Comparison of ENCODE assay signal across 12 cellular contexts in the genomic region with DNA sequence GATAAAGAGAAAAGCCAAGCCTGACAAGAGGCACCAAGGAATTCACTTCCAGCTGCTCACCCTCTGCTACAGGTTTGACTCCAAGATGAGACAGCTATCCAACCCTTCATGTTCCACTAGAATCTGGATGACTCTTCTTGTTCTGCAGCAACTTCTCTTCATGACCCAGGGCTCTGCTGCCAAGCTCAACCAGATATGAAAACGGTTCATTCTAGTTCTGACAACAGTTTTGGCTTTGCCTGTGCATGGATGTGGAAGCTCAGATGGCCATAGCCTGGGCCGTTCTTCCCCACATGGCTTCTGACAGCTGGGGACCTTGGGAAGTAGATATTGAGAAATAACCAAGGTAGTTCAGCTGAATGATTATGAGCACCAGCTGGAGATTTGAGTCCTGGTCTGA. TPM values are rescaled to one million over a fixed set of nuclear protein-coding genes. Genes with fewer than 3 reads are reported as not detected.
DNase-seq lines count a peak whose midpoint lies in the region; ATAC-seq, FAIRE-seq and TF ChIP-seq lines count a peak whose summit lies in the region.
"Had no signal": no experiment of that assay in that cellular context is flagged by ENCODE, and none has a peak within 500 bp of the region (broad histone marks: within the 10 kb centered on the region; RNA-seq: fewer than 3 reads in every experiment).

No MANE protein-coding gene starts in this region.

- TF ChIP-seq POLR2A in HepG2 (IDR thresholded peaks at IDR 0.05; ENCODE audit: insufficient read depth in 1 of 2, low read depth in 2 of 2, low read length in 2 of 2), result no peak
- no peak for TF ChIP-seq POLR2A in uterus (IDR thresholded peaks at IDR 0.05)

- peak overlapping the region; percentile 49 for H4K8ac ChIP-seq in trophoblast cell (ENCODE audit: low read depth, low read length)

- H3K9me3 ChIP-seq in liver (ENCODE audit: control insufficient read depth in 4 of 4, low read length in 3 of 4) (no peaks in the 10 kb centered on the region), HepG2 (ENCODE audit: low read length) (no peaks in the 10 kb centered on the region), trophoblast cell (ENCODE audit: insufficient read depth, low read depth, low read length) (no peaks in the 10 kb centered on the region), uterus (no peaks in the 10 kb centered on the region)

- CTCF ChIA-PET in HepG2 (lab: Yijun Ruan, JAX; ENCODE audit: low intra/inter-chr PET ratio, low total read pairs), result no interaction called here

- H3K27me3 ChIP-seq in liver (ENCODE audit: control insufficient read depth in 4 of 4, insufficient read depth in 4 of 4, low read length in 3 of 4) (no peaks in the 10 kb centered on the region), HepG2 (ENCODE audit: control insufficient read depth in 1 of 2, insufficient read depth in 2 of 2, low read length in 2 of 2) (no peaks in the 10 kb centered on the region), trophoblast cell (ENCODE audit: insufficient read depth, low read length) (no peaks in the 10 kb centered on the region), uterus (no peaks in the 10 kb centered on the region)

- H4K20me1 ChIP-seq in HepG2 (ENCODE audit: insufficient read depth, low read length), result no peaks in the 10 kb centered on the region

- TF ChIP-seq RAD21 in liver (IDR thresholded peaks at IDR 0.05) (no peak), HepG2 (CRISPR knock-in tag; IDR thresholded peaks at IDR 0.05) (no peak)

- H2BK12ac ChIP-seq in trophoblast cell (ENCODE audit: low read length), result peak overlapping the region; percentile 23

- H3K9ac ChIP-seq in liver (ENCODE audit: low read depth in 1 of 2, low read length in 2 of 2), result no peak overlapping the region
- H3K9ac ChIP-seq in HepG2 (ENCODE audit: insufficient read depth, low read depth, low read length), result no peak overlapping the region
- no peak overlapping the region for H3K9ac ChIP-seq in trophoblast cell (ENCODE audit: low read length)
- H3K9ac ChIP-seq: parathyroid adenoma had no signal

- no peak for FAIRE-seq in HepG2 (lab: Jason Lieb, UNC)
- FAIRE-seq: colon had no signal

- BruUV-seq in HepG2 (replicated peaks; lab: Mats Ljungman, UMichigan), result no TSS peak

- peak overlapping the region; percentile 33 for H3K18ac ChIP-seq in trophoblast cell (ENCODE audit: low read length)

- POLR2A ChIA-PET in HepG2 (lab: Yijun Ruan, JAX), result interaction anchor here (1.0 to 2.6 kb wide), 2 partner anchors 14 to 59 kb away, joined by 3 to 19 read pairs; a partner anchor contains a TSS

- no peak overlapping the region for H4K12ac ChIP-seq in trophoblast cell (ENCODE audit: low read depth, low read length)

- DNase-seq in HepG2 (ENCODE audit: low spot score) (no peak), epithelial cell of esophagus (ENCODE audit: low read depth) (peak; percentile 17), trophoblast cell (no peak), uterus (peak in 1 of 2 donors; percentile 58), activated gamma-delta T cell (lab: John Stamatoyannopoulos, UW) (no peak), SKM-1 treated with dmso at 0.1 percent for 144 hours (lab: John Stamatoyannopoulos, UW; ENCODE audit: unreplicated experiment) (no peak)
- DNase-seq: Kasumi-1 had no signal

- no peak overlapping the region for H3K23ac ChIP-seq in trophoblast cell (ENCODE audit: low read length)

- no peak for TF ChIP-seq CTCF in liver (IDR thresholded peaks at IDR 0.05; ENCODE audit: low read depth, low read length, missing input control)
- TF ChIP-seq CTCF in HepG2 (CRISPR knock-in tag; IDR thresholded peaks at IDR 0.05), result no peak
- TF ChIP-seq CTCF in epithelial cell of esophagus (IDR thresholded peaks at IDR 0.05; ENCODE audit: insufficient read depth, low read depth, low read length, missing control alignments), result no peak
- no peak for TF ChIP-seq CTCF in uterus (IDR thresholded peaks at IDR 0.05)

- H3K79me1 ChIP-seq in trophoblast cell (ENCODE audit: low read length), result peaks cover 32% of the 10 kb centered on the region

- H3K4me3 ChIP-seq in liver (ENCODE audit: low read depth in 1 of 3, low read length in 3 of 3) (no peak overlapping the region), HepG2 (replicated peaks in 1 of 3; ENCODE audit: insufficient read depth in 1 of 3, low read depth in 2 of 3, low read length in 3 of 3) (no peak overlapping the region), epithelial cell of esophagus (ENCODE audit: low read length) (no peak overlapping the region), trophoblast cell (ENCODE audit: low read depth, low read length) (no peak overlapping the region), uterus (no peak overlapping the region)
- H3K4me3 ChIP-seq: lung had no signal

- H3K14ac ChIP-seq in trophoblast cell (ENCODE audit: low read length), result peak overlapping the region; percentile 28

- H2AK5ac ChIP-seq in trophoblast cell (ENCODE audit: low read length), result no peak overlapping the region

- no peak overlapping the region for H3K4me2 ChIP-seq in HepG2 (ENCODE audit: low read depth, low read length)
- H3K4me2 ChIP-seq in trophoblast cell (ENCODE audit: low read length), result no peak overlapping the region

- intact Hi-C loops in HepG2 (cut with micrococcal nuclease; ENCODE audit: unreplicated experiment) (no loop called here), uterus (cut with DNase I; ENCODE audit: low total_unique reads) (no loop called here)

- in situ Hi-C loops in HepG2 (cut with HindIII; ENCODE audit: extremely low pct_ligation_motif_present, low pct_unique_long_range_greater_than_20kb), result no loop called here

- H3K79me2 ChIP-seq in HepG2 (ENCODE audit: insufficient read depth, low read length), result no peaks in the 10 kb centered on the region
- no peaks in the 10 kb centered on the region for H3K79me2 ChIP-seq in trophoblast cell (ENCODE audit: control insufficient read depth, insufficient read depth, low read length, poor library complexity)

- peak overlapping the region; percentile 6 for H3K4ac ChIP-seq in trophoblast cell (ENCODE audit: low read depth, low read length)

- H4K91ac ChIP-seq in trophoblast cell (ENCODE audit: low read depth, low read length), result peak overlapping the region; percentile 30

- ATAC-seq in HepG2, result no peak
- no peak for ATAC-seq in GM19351 (IDR thresholded peaks at IDR 0.05; ENCODE audit: unreplicated experiment)

- H3K27ac ChIP-seq in liver (ENCODE audit: low read depth in 1 of 2, low read length in 2 of 2) (peak overlapping the region; percentile 53 to 57), HepG2 (ENCODE audit: extremely low read length, insufficient read depth, low read length) (no peak overlapping the region), trophoblast cell (ENCODE audit: low read depth, low read length) (peak overlapping the region; percentile 92), uterus (peak overlapping the region; percentile 88 to 91)
- H3K27ac ChIP-seq: parathyroid adenoma had no signal

- peak overlapping the region; percentile 21 for H2BK5ac ChIP-seq in trophoblast cell (ENCODE audit: low read depth, low read length, poor library complexity)

- H3K4me1 ChIP-seq in liver (ENCODE audit: control insufficient read depth in 4 of 4, insufficient read depth in 4 of 4, low read length in 3 of 4), result peaks cover 32 to 52% (median 46%) of the 10 kb centered on the region in 4 donors
- peaks cover 17% of the 10 kb centered on the region for H3K4me1 ChIP-seq in HepG2 (ENCODE audit: insufficient read depth, low read length)
- H3K4me1 ChIP-seq in trophoblast cell (ENCODE audit: control insufficient read depth in 1 of 2, insufficient read depth in 2 of 2, low read length in 2 of 2), result peaks cover 41 to 53% of the 10 kb centered on the region in 2 experiments
- peaks cover 41 to 44% of the 10 kb centered on the region in 2 donors for H3K4me1 ChIP-seq in uterus
- H3K4me1 ChIP-seq: parathyroid adenoma had no signal

- peak overlapping the region; percentile 15 for H2BK120ac ChIP-seq in trophoblast cell (ENCODE audit: insufficient read depth, low read length, poor library complexity)

- H2AFZ ChIP-seq in HepG2 (ENCODE audit: low read length) (no peak overlapping the region), trophoblast cell (ENCODE audit: insufficient read depth, low read length, poor library complexity) (no peak overlapping the region)
- H2AFZ ChIP-seq: parathyroid adenoma had no signal

- H3K36me3 ChIP-seq in liver (ENCODE audit: control insufficient read depth in 4 of 4, insufficient read depth in 3 of 4, low read depth in 1 of 4, low read length in 3 of 4) (peaks cover 0 to 16% (median 12%) of the 10 kb centered on the region in 4 donors), HepG2 (replicated peaks in 1 of 2; ENCODE audit: control insufficient read depth in 1 of 2, insufficient read depth in 2 of 2, low read length in 2 of 2) (peaks cover 8 to 55% of the 10 kb centered on the region in 2 experiments), trophoblast cell (ENCODE audit: control insufficient read depth in 1 of 2, insufficient read depth in 2 of 2, low read length in 2 of 2) (peaks cover 13 to 17% of the 10 kb centered on the region in 2 experiments), uterus (no peaks in the 10 kb centered on the region)

- 61% methylated on average over 2 of the region's 2 CpGs for WGBS in liver
- 65% methylated on average over 2 of the region's 2 CpGs for WGBS in HepG2 (ENCODE audit: low lambda C conversion rate)
- no CpG with 5 or more reads among the region's 2 CpGs for WGBS in trophoblast cell (ENCODE audit: extremely low coverage, insufficient coverage, insufficient read length)

- no peak for TF ChIP-seq EP300 in HepG2 (IDR thresholded peaks at IDR 0.05; ENCODE audit: low read depth in 2 of 2, low read length in 2 of 2)
- TF ChIP-seq EP300 in HepG2 (CRISPR knock-in tag; IDR thresholded peaks at IDR 0.05; ENCODE audit: borderline replicate concordance), result no peak

RNA-seq across cellular contexts. Expression of a gene that starts 13.7 kb away (rescaled TPM):
- total RNA-seq in liver (10 to 100 TPM; 24.2 to 27.1 TPM), HepG2 (2016; rRNA removed; fragmentation: Illumina TruSeq; extraction: Trizol) (18.6 and 19.5 TPM in 2 replicates), uterus (100 to 1,000 TPM in 1 of 4 donors, 10 to 100 TPM in 3; 15.9 to 155 (median 44.1) TPM)
- polyA plus RNA-seq in liver (10 to 100 TPM; 14.2 to 14.3 TPM), HepG2 (2011; rRNA removed) (29.3 and 32.6 TPM in 2 replicates)
- 7.7 and 8.5 TPM in 2 replicates for total RNA-seq in HepG2 (2016; cell fraction: cytosol; rRNA removed; fragmentation: Illumina TruSeq; extraction: Trizol; ENCODE audit: low read depth)
- total RNA-seq in HepG2 (2016; cell fraction: insoluble cytoplasmic fraction; rRNA removed; fragmentation: Illumina TruSeq; extraction: Trizol), result 18.7 and 20.1 TPM in 2 replicates
- total RNA-seq in HepG2 (2016; cell fraction: membrane; rRNA removed; fragmentation: Illumina TruSeq; extraction: Trizol), result 16.6 and 17.9 TPM in 2 replicates
- 17.8 and 19.5 TPM in 2 replicates for total RNA-seq in HepG2 (2016; cell fraction: nucleus; rRNA removed; fragmentation: Illumina TruSeq; extraction: Trizol)
- 25.3 and 25.8 TPM in 2 replicates for polyA plus RNA-seq in HepG2 (2011; cell fraction: cytosol; rRNA removed)
- 36.5 and 43.7 TPM in 2 replicates for polyA plus RNA-seq in HepG2 (2011; cell fraction: nucleus; rRNA removed)
- polyA plus RNA-seq in HepG2 (2012), result 12.6 and 16.2 TPM in 2 replicates
- 3.9 and 4.4 TPM in 2 replicates for polyA plus RNA-seq in HepG2 (2016; cell fraction: cytosol; fragmentation: Illumina TruSeq; extraction: Trizol; ENCODE audit: low read depth)
- polyA plus RNA-seq in HepG2 (2016; cell fraction: insoluble cytoplasmic fraction; fragmentation: Illumina TruSeq; extraction: Trizol; ENCODE audit: low read depth), result 19.7 and 20.5 TPM in 2 replicates
- polyA plus RNA-seq in HepG2 (2016; cell fraction: membrane; fragmentation: Illumina TruSeq; extraction: Trizol; ENCODE audit: low read depth), result 11.0 and 12.5 TPM in 2 replicates
- 31.3 and 33.3 TPM in 2 replicates for polyA plus RNA-seq in HepG2 (2016; cell fraction: nucleus; fragmentation: Illumina TruSeq; extraction: Trizol; ENCODE audit: insufficient read depth, low read depth)
- polyA minus RNA-seq in HepG2 (2011; rRNA and poly(A)+ RNA removed; ENCODE audit: low replicate concordance), result 58.3 and 156 TPM in 2 replicates
- polyA minus RNA-seq in HepG2 (2011; cell fraction: cytosol; rRNA and poly(A)+ RNA removed), result 14.8 and 17.7 TPM in 2 replicates
- polyA minus RNA-seq in HepG2 (2011; cell fraction: nucleus; rRNA and poly(A)+ RNA removed), result 29.6 and 32.7 TPM in 2 replicates
- 32.5 and 35.5 TPM in 2 replicates for polyA plus RNA-seq in trophoblast cell (2013)

RNA-seq across cellular contexts. Expression of a gene that starts 31.4 kb away (rescaled TPM):
- total RNA-seq in liver (1 to 10 TPM; 9.3 to 9.7 TPM), HepG2 (2016; rRNA removed; fragmentation: Illumina TruSeq; extraction: Trizol) (14.1 and 15.0 TPM in 2 replicates), uterus (10 to 100 TPM in 2 of 4 donors, 1 to 10 TPM in 2; 6.4 to 31.9 (median 10.9) TPM)
- polyA plus RNA-seq in liver (1 to 10 TPM; 2.7 to 6.4 TPM), HepG2 (2011; rRNA removed) (16.5 and 24.5 TPM in 2 replicates)
- 3.3 and 3.9 TPM in 2 replicates for total RNA-seq in HepG2 (2016; cell fraction: cytosol; rRNA removed; fragmentation: Illumina TruSeq; extraction: Trizol; ENCODE audit: low read depth)
- 13.7 and 14.2 TPM in 2 replicates for total RNA-seq in HepG2 (2016; cell fraction: insoluble cytoplasmic fraction; rRNA removed; fragmentation: Illumina TruSeq; extraction: Trizol)
- 6.1 and 7.4 TPM in 2 replicates for total RNA-seq in HepG2 (2016; cell fraction: membrane; rRNA removed; fragmentation: Illumina TruSeq; extraction: Trizol)
- 15.7 and 20.5 TPM in 2 replicates for total RNA-seq in HepG2 (2016; cell fraction: nucleus; rRNA removed; fragmentation: Illumina TruSeq; extraction: Trizol)
- 11.9 and 16.7 TPM in 2 replicates for polyA plus RNA-seq in HepG2 (2011; cell fraction: cytosol; rRNA removed)
- 55.2 and 58.3 TPM in 2 replicates for polyA plus RNA-seq in HepG2 (2011; cell fraction: nucleus; rRNA removed)
- polyA plus RNA-seq in HepG2 (2012), result 12.2 and 12.3 TPM in 2 replicates
- polyA plus RNA-seq in HepG2 (2016; cell fraction: cytosol; fragmentation: Illumina TruSeq; extraction: Trizol; ENCODE audit: low read depth), result 0.57 and 1.1 TPM in 2 replicates
- polyA plus RNA-seq in HepG2 (2016; cell fraction: insoluble cytoplasmic fraction; fragmentation: Illumina TruSeq; extraction: Trizol; ENCODE audit: low read depth), result 9.8 and 13.6 TPM in 2 replicates
- polyA plus RNA-seq in HepG2 (2016; cell fraction: membrane; fragmentation: Illumina TruSeq; extraction: Trizol; ENCODE audit: low read depth), result 2.3 and 2.5 TPM in 2 replicates
- polyA plus RNA-seq in HepG2 (2016; cell fraction: nucleus; fragmentation: Illumina TruSeq; extraction: Trizol; ENCODE audit: insufficient read depth, low read depth), result 22.9 and 24.3 TPM in 2 replicates
- polyA minus RNA-seq in HepG2 (2011; rRNA and poly(A)+ RNA removed; ENCODE audit: low replicate concordance), result 85.3 and 103 TPM in 2 replicates
- 20.1 and 23.3 TPM in 2 replicates for polyA minus RNA-seq in HepG2 (2011; cell fraction: cytosol; rRNA and poly(A)+ RNA removed)
- polyA minus RNA-seq in HepG2 (2011; cell fraction: nucleus; rRNA and poly(A)+ RNA removed), result 44.4 and 49.6 TPM in 2 replicates
- polyA plus RNA-seq in trophoblast cell (2013), result 17.2 and 18.9 TPM in 2 replicates

RNA-seq across cellular contexts. Expression of a gene that starts 33.6 kb away (rescaled TPM):
- total RNA-seq in liver (10 to 100 TPM; 15.6 to 17.5 TPM), HepG2 (2016; rRNA removed; fragmentation: Illumina TruSeq; extraction: Trizol) (32.0 and 36.2 TPM in 2 replicates), uterus (10 to 100 TPM; 22.9 to 66.4 (median 34.1) TPM)
- polyA plus RNA-seq in liver (1 to 10 TPM; 5.2 to 6.5 TPM), HepG2 (2011; rRNA removed) (17.9 and 20.3 TPM in 2 replicates)
- 4.1 and 4.4 TPM in 2 replicates for total RNA-seq in HepG2 (2016; cell fraction: cytosol; rRNA removed; fragmentation: Illumina TruSeq; extraction: Trizol; ENCODE audit: low read depth)
- total RNA-seq in HepG2 (2016; cell fraction: insoluble cytoplasmic fraction; rRNA removed; fragmentation: Illumina TruSeq; extraction: Trizol), result 37.2 and 39.7 TPM in 2 replicates
- total RNA-seq in HepG2 (2016; cell fraction: membrane; rRNA removed; fragmentation: Illumina TruSeq; extraction: Trizol), result 15.6 and 17.0 TPM in 2 replicates
- 44.6 and 44.7 TPM in 2 replicates for total RNA-seq in HepG2 (2016; cell fraction: nucleus; rRNA removed; fragmentation: Illumina TruSeq; extraction: Trizol)
- polyA plus RNA-seq in HepG2 (2011; cell fraction: cytosol; rRNA removed), result 7.9 and 8.2 TPM in 2 replicates
- 43.2 and 45.6 TPM in 2 replicates for polyA plus RNA-seq in HepG2 (2011; cell fraction: nucleus; rRNA removed)
- polyA plus RNA-seq in HepG2 (2012), result 11.7 and 16.5 TPM in 2 replicates
- polyA plus RNA-seq in HepG2 (2016; cell fraction: cytosol; fragmentation: Illumina TruSeq; extraction: Trizol; ENCODE audit: low read depth), result 2.7 and 2.8 TPM in 2 replicates
- polyA plus RNA-seq in HepG2 (2016; cell fraction: insoluble cytoplasmic fraction; fragmentation: Illumina TruSeq; extraction: Trizol; ENCODE audit: low read depth), result 27.2 and 30.5 TPM in 2 replicates
- 8.9 and 10.1 TPM in 2 replicates for polyA plus RNA-seq in HepG2 (2016; cell fraction: membrane; fragmentation: Illumina TruSeq; extraction: Trizol; ENCODE audit: low read depth)
- polyA plus RNA-seq in HepG2 (2016; cell fraction: nucleus; fragmentation: Illumina TruSeq; extraction: Trizol; ENCODE audit: insufficient read depth, low read depth), result 62.2 and 65.3 TPM in 2 replicates
- polyA minus RNA-seq in HepG2 (2011; rRNA and poly(A)+ RNA removed; ENCODE audit: low replicate concordance), result 33.0 and 287 TPM in 2 replicates
- 7.7 and 9.6 TPM in 2 replicates for polyA minus RNA-seq in HepG2 (2011; cell fraction: cytosol; rRNA and poly(A)+ RNA removed)
- polyA minus RNA-seq in HepG2 (2011; cell fraction: nucleus; rRNA and poly(A)+ RNA removed), result 15.8 and 22.1 TPM in 2 replicates
- 21.0 and 23.2 TPM in 2 replicates for polyA plus RNA-seq in trophoblast cell (2013)

RNA-seq across cellular contexts. Expression of a gene that starts 59.0 kb away (rescaled TPM):
- total RNA-seq in liver (10 to 100 TPM; 77.7 to 86.3 TPM), HepG2 (2016; rRNA removed; fragmentation: Illumina TruSeq; extraction: Trizol) (243 and 320 TPM in 2 replicates), uterus (100 to 1,000 TPM in 1 of 4 donors, 10 to 100 TPM in 3; 73.5 to 114 (median 89.1) TPM)
- polyA plus RNA-seq in liver (100 to 1,000 TPM in 1 of 2 donors, 10 to 100 TPM in 1; 87.7 to 108 TPM), HepG2 (2011; rRNA removed) (174 and 194 TPM in 2 replicates)
- total RNA-seq in HepG2 (2016; cell fraction: cytosol; rRNA removed; fragmentation: Illumina TruSeq; extraction: Trizol; ENCODE audit: low read depth), result 97.9 and 99.1 TPM in 2 replicates
- 248 and 329 TPM in 2 replicates for total RNA-seq in HepG2 (2016; cell fraction: insoluble cytoplasmic fraction; rRNA removed; fragmentation: Illumina TruSeq; extraction: Trizol)
- total RNA-seq in HepG2 (2016; cell fraction: membrane; rRNA removed; fragmentation: Illumina TruSeq; extraction: Trizol), result 108 and 110 TPM in 2 replicates
- total RNA-seq in HepG2 (2016; cell fraction: nucleus; rRNA removed; fragmentation: Illumina TruSeq; extraction: Trizol), result 101 TPM in 2 replicates
- polyA plus RNA-seq in HepG2 (2011; cell fraction: cytosol; rRNA removed), result 235 and 265 TPM in 2 replicates
- 94.5 and 113 TPM in 2 replicates for polyA plus RNA-seq in HepG2 (2011; cell fraction: nucleus; rRNA removed)
- 151 and 156 TPM in 2 replicates for polyA plus RNA-seq in HepG2 (2012)
- 64.7 and 68.2 TPM in 2 replicates for polyA plus RNA-seq in HepG2 (2016; cell fraction: cytosol; fragmentation: Illumina TruSeq; extraction: Trizol; ENCODE audit: low read depth)
- polyA plus RNA-seq in HepG2 (2016; cell fraction: insoluble cytoplasmic fraction; fragmentation: Illumina TruSeq; extraction: Trizol; ENCODE audit: low read depth), result 215 and 240 TPM in 2 replicates
- 61.2 and 68.2 TPM in 2 replicates for polyA plus RNA-seq in HepG2 (2016; cell fraction: membrane; fragmentation: Illumina TruSeq; extraction: Trizol; ENCODE audit: low read depth)
- polyA plus RNA-seq in HepG2 (2016; cell fraction: nucleus; fragmentation: Illumina TruSeq; extraction: Trizol; ENCODE audit: insufficient read depth, low read depth), result 167 and 175 TPM in 2 replicates
- polyA minus RNA-seq in HepG2 (2011; rRNA and poly(A)+ RNA removed; ENCODE audit: low replicate concordance), result 154 and 325 TPM in 2 replicates
- 62.2 and 71.6 TPM in 2 replicates for polyA minus RNA-seq in HepG2 (2011; cell fraction: cytosol; rRNA and poly(A)+ RNA removed)
- polyA minus RNA-seq in HepG2 (2011; cell fraction: nucleus; rRNA and poly(A)+ RNA removed), result 41.6 and 53.0 TPM in 2 replicates
- 164 and 168 TPM in 2 replicates for polyA plus RNA-seq in trophoblast cell (2013)

RNA-seq across cellular contexts. Expression of a gene that starts 59.0 kb away (rescaled TPM):
- total RNA-seq in liver (100 to 1,000 TPM; 152 to 387 TPM), HepG2 (2016; rRNA removed; fragmentation: Illumina TruSeq; extraction: Trizol) (29.0 and 30.2 TPM in 2 replicates), uterus (100 to 1,000 TPM in 1 of 4 donors, 10 to 100 TPM in 3; 38.2 to 108 (median 61.6) TPM)
- polyA plus RNA-seq in liver (100 to 1,000 TPM; 141 to 209 TPM), HepG2 (2011; rRNA removed) (27.8 and 29.3 TPM in 2 replicates)
- total RNA-seq in HepG2 (2016; cell fraction: cytosol; rRNA removed; fragmentation: Illumina TruSeq; extraction: Trizol; ENCODE audit: low read depth), result 6.3 and 6.7 TPM in 2 replicates
- 27.8 and 30.0 TPM in 2 replicates for total RNA-seq in HepG2 (2016; cell fraction: insoluble cytoplasmic fraction; rRNA removed; fragmentation: Illumina TruSeq; extraction: Trizol)
- 9.8 and 12.1 TPM in 2 replicates for total RNA-seq in HepG2 (2016; cell fraction: membrane; rRNA removed; fragmentation: Illumina TruSeq; extraction: Trizol)
- 18.8 and 23.3 TPM in 2 replicates for total RNA-seq in HepG2 (2016; cell fraction: nucleus; rRNA removed; fragmentation: Illumina TruSeq; extraction: Trizol)
- 21.3 and 26.7 TPM in 2 replicates for polyA plus RNA-seq in HepG2 (2011; cell fraction: cytosol; rRNA removed)
- 89.4 and 101 TPM in 2 replicates for polyA plus RNA-seq in HepG2 (2011; cell fraction: nucleus; rRNA removed)
- 13.2 and 18.5 TPM in 2 replicates for polyA plus RNA-seq in HepG2 (2012)
- 6.6 and 7.1 TPM in 2 replicates for polyA plus RNA-seq in HepG2 (2016; cell fraction: cytosol; fragmentation: Illumina TruSeq; extraction: Trizol; ENCODE audit: low read depth)
- 32.9 and 33.5 TPM in 2 replicates for polyA plus RNA-seq in HepG2 (2016; cell fraction: insoluble cytoplasmic fraction; fragmentation: Illumina TruSeq; extraction: Trizol; ENCODE audit: low read depth)
- polyA plus RNA-seq in HepG2 (2016; cell fraction: membrane; fragmentation: Illumina TruSeq; extraction: Trizol; ENCODE audit: low read depth), result 9.9 and 10.0 TPM in 2 replicates
- polyA plus RNA-seq in HepG2 (2016; cell fraction: nucleus; fragmentation: Illumina TruSeq; extraction: Trizol; ENCODE audit: insufficient read depth, low read depth), result 46.6 and 51.9 TPM in 2 replicates
- 34.1 and 67.3 TPM in 2 replicates for polyA minus RNA-seq in HepG2 (2011; rRNA and poly(A)+ RNA removed; ENCODE audit: low replicate concordance)
- 11.9 and 16.5 TPM in 2 replicates for polyA minus RNA-seq in HepG2 (2011; cell fraction: cytosol; rRNA and poly(A)+ RNA removed)
- 13.3 and 13.8 TPM in 2 replicates for polyA minus RNA-seq in HepG2 (2011; cell fraction: nucleus; rRNA and poly(A)+ RNA removed)
- polyA plus RNA-seq in trophoblast cell (2013), result 5.4 and 5.9 TPM in 2 replicates
